7 cellular contexts compared by ENCODE assay signal in the genomic region with DNA sequence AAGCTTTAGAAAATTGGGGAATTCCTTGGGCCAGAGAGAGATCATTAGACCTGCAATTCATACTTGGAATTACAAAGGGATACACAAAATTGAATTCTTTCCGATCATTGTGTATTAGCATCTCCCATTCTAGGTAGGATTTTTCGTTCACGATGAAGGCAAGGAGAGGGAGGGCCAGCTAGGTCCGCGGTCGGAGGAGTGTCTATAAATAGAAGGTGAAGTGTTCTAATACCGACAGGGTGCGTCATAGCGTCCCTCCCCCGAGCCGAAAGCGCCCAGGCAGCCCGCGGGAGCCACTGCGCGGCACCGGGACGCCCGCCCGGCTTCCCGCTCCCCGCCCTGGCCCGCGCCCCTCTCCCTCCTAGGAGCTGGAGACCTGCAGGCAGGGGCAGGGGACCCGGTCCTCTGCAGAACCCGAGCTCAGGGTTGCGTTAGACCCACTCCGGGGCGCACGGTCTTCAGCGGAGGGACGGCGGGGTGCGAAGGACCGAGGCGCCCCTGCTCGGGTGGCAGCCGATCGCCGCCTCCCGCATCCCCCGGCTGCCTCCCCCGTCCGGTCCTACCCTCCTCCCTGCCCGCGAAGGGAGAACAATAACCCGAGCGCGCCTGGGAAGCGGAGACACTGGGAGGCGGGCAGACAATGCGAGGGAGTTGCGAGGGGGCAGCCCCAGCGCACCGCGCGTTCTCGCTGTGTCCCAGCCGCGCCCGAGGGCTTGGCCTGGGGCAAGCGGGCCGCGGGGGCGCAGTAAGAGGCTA.
DNase-seq lines count a peak whose midpoint lies in the region; ATAC-seq and TF ChIP-seq lines count a peak whose summit lies in the region.

No MANE protein-coding gene starts in this region.

- peak; percentile 90 for ATAC-seq in GM18502 (IDR thresholded peaks at IDR 0.05; ENCODE audit: poor library complexity, unreplicated experiment)
- ATAC-seq in HG02870 (IDR thresholded peaks at IDR 0.05; ENCODE audit: unreplicated experiment) = peak; percentile 85

- H4K20me1 ChIP-seq in hepatocyte (ENCODE audit: insufficient read depth, poor library complexity, severe bottlenecking) = no peaks in the 10 kb centered on the region

- DNase-seq in NCI-H146 (lab: John Stamatoyannopoulos, UW) = peak; percentile 91
- DNase-seq in T-helper 2 cell = peak; percentile 48 to 85 (median 61)
- peak; percentile 63 to 95 for DNase-seq in ascending aorta (ENCODE audit: low spot score in 2 of 2)
- DNase-seq in hepatocyte (ENCODE audit: low spot score) = peak; percentile 94
- peak; percentile 95 for DNase-seq in retina

- intact Hi-C loops in ascending aorta (cut with DNase I) = loop anchor here (1.0 to 5.0 kb wide), 4 partner anchors 17 to 244 kb away; a partner anchor contains a TSS

- TF ChIP-seq CTCF in ascending aorta (IDR thresholded peaks at IDR 0.05) = peak in 1 of 3 experiments; percentile 6
- no peak for TF ChIP-seq CTCF in hepatocyte (IDR thresholded peaks at IDR 0.05; ENCODE audit: poor library complexity)

- H3K4me1 ChIP-seq in ascending aorta = peaks cover 0 to 2% of the 10 kb centered on the region in 2 donors
- peaks cover 30% of the 10 kb centered on the region for H3K4me1 ChIP-seq in hepatocyte (ENCODE audit: insufficient read depth)

- peak overlapping the region; percentile 71 for H2AFZ ChIP-seq in hepatocyte

- WGBS in hepatocyte (ENCODE audit: low lambda C conversion rate, missing lambda C conversion rate) = 2% methylated on average over 43 of the region's 65 CpGs

- no peaks in the 10 kb centered on the region for H3K79me2 ChIP-seq in hepatocyte

- no peaks in the 10 kb centered on the region for H3K9me2 ChIP-seq in hepatocyte (replicated peaks; ENCODE audit: insufficient read depth)

- H3K27me3 ChIP-seq in ascending aorta = no peaks in the 10 kb centered on the region
- H3K27me3 ChIP-seq in hepatocyte = no peaks in the 10 kb centered on the region

- no peaks in the 10 kb centered on the region for H3K9me3 ChIP-seq in ascending aorta
- no peaks in the 10 kb centered on the region for H3K9me3 ChIP-seq in hepatocyte (ENCODE audit: low read depth)

- peak overlapping the region; percentile 72 to 79 for H3K4me3 ChIP-seq in ascending aorta
- peak overlapping the region; percentile 51 for H3K4me3 ChIP-seq in hepatocyte

- no peaks in the 10 kb centered on the region for H3K36me3 ChIP-seq in ascending aorta
- no peaks in the 10 kb centered on the region for H3K36me3 ChIP-seq in hepatocyte (replicated peaks; ENCODE audit: insufficient read depth, low read depth)

- peak overlapping the region; percentile 97 for H3K27ac ChIP-seq in ascending aorta
- H3K27ac ChIP-seq in hepatocyte = peak overlapping the region; percentile 98

- H3K4me2 ChIP-seq in hepatocyte = peak overlapping the region; percentile 76

Comparison
In these comparisons a context has a peak if more than half of its experiments do, and no peak if none do; other contexts are left out.
1. Peak in every context shown above with its lines: DNase-seq, ATAC-seq, H3K4me3 ChIP-seq and H3K27ac ChIP-seq.